27 cellular contexts compared by ENCODE assay signal in the genomic region with DNA sequence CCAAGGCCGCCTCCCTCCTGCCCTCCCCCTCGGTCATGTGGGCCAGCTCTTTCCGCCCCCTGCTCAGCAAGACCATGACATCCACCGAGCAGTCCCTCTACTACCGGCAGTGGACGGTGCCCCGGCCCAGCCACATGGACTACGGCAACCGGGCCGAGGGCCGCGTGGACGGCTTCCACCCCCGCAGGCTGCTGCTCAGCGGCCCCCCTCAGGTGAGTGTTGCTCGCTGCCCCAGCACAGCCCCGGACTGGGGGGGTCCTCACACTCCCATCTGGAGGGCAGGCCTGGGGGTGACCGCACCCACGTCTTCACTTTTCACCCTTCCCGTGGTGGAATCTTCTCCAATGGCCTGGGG. TPM values are rescaled to one million over a fixed set of nuclear protein-coding genes. Genes with fewer than 3 reads are reported as not detected.
"Had no signal": no experiment of that assay in that cellular context is flagged by ENCODE, and none has a peak within 500 bp of the region (broad histone marks: within the 10 kb centered on the region; RNA-seq: fewer than 3 reads in every experiment).

No MANE protein-coding gene starts in this region.

- H3K9me3 ChIP-seq: heart right ventricle, neutrophil, sigmoid colon, testis, tibial nerve had no signal

- H3K27ac ChIP-seq: coronary artery, heart right ventricle, neutrophil, sigmoid colon, skin epidermis, testis, tibial nerve had no signal

- H3K4me1 Mint-ChIP-seq: endodermal cell had no signal

- H3K4me1 ChIP-seq: heart right ventricle, sigmoid colon, testis, tibial nerve had no signal

- H3K4me3 ChIP-seq: coronary artery, heart right ventricle, sigmoid colon, skin epidermis, testis, tibial nerve had no signal

- ATAC-seq: naive thymus-derived CD8-positive, alpha-beta T cell had no signal

- DNase-seq: effector CD4-positive, alpha-beta T cell; endodermal cell; erythroblast; foreskin melanocyte; heart right ventricle; hypothalamus; kidney glomerular epithelial cell; mammary epithelial cell; naive thymus-derived CD8-positive, alpha-beta T cell; stimulated activated CD4-positive, alpha-beta T cell treated with anti-CD3 and anti-CD28 coated beads, Interleukin-12 subunit alpha, Interleukin-12 subunit beta, amount 100 ng/mL, for 4 hours; testis had no signal

- H3K9me3 Mint-ChIP-seq: endodermal cell; naive thymus-derived CD8-positive, alpha-beta T cell; stimulated activated naive CD8-positive, alpha-beta T cell treated with anti-CD3 and anti-CD28 coated beads, Interleukin-15, Interleukin-2, amounts not matched to agents 100 ng/mL and 50 ng/mL, for 24 hours had no signal

- H3K4me3 Mint-ChIP-seq: endodermal cell; naive thymus-derived CD8-positive, alpha-beta T cell; stimulated activated naive CD8-positive, alpha-beta T cell treated with anti-CD3 and anti-CD28 coated beads, Interleukin-15, Interleukin-2, amounts not matched to agents 100 ng/mL and 50 ng/mL, for 24 hours had no signal

- H3K36me3 Mint-ChIP-seq: naive thymus-derived CD8-positive, alpha-beta T cell had no signal

- H3K27ac Mint-ChIP-seq: endodermal cell; naive thymus-derived CD8-positive, alpha-beta T cell; stimulated activated naive CD8-positive, alpha-beta T cell treated with anti-CD3 and anti-CD28 coated beads, Interleukin-15, Interleukin-2, amounts not matched to agents 100 ng/mL and 50 ng/mL, for 24 hours had no signal

- H3K27me3 ChIP-seq: heart right ventricle, neutrophil, sigmoid colon, testis, tibial nerve had no signal

- H3K27me3 Mint-ChIP-seq: stimulated activated naive CD8-positive, alpha-beta T cell treated with anti-CD3 and anti-CD28 coated beads, Interleukin-15, Interleukin-2, amounts not matched to agents 100 ng/mL and 50 ng/mL, for 24 hours had no signal

- H3K36me3 ChIP-seq: neutrophil, sigmoid colon had no signal

RNA-seq across cellular contexts. Expression of gene NTSR2, which starts 51.3 kb away (rescaled TPM):
- total RNA-seq: cardiac septum; dermis microvascular lymphatic vessel endothelial cell; endodermal cell; endothelial cell of umbilical vein; glomerular endothelial cell; lower leg skin; mammary epithelial cell; mesenteric fat pad; mononuclear cell; naive thymus-derived CD8-positive, alpha-beta T cell; osteoblast; pulmonary artery endothelial cell; sigmoid colon; ureter had no signal
- polyA plus RNA-seq: endothelial cell of umbilical vein; mammary epithelial cell; naive thymus-derived CD8-positive, alpha-beta T cell had no signal
